Comparison of ENCODE assay signal across 1 cellular context in the genomic region with DNA sequence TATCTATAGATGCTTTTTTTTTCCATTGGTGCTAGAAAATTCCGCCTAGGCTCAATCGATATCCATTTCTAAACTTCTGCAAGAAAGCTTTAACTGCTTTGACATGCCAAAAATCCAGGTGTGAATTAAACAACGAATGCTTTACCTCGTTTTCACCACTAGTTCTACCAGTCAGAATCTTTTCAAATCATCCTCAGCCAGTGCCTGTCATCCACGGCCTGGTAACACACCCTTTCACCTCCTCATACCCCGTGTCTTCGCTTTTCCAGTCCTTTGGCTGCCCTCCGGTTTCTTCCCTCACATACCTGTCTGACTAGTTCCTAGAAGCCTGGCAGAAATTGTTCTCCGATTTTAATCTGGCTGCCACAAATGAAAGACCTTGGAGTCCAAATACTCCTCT.
TF ChIP-seq lines count a peak whose summit lies in the region.

No MANE protein-coding gene starts in this region.

TF ChIP-seq in K562, 482 proteins besides CTCF, POLR2A, EP300 and RAD21:
- TF ChIP-seq ZSCAN29 (IDR thresholded peaks at IDR 0.05), result no peak
- TF ChIP-seq, protein P1, sequence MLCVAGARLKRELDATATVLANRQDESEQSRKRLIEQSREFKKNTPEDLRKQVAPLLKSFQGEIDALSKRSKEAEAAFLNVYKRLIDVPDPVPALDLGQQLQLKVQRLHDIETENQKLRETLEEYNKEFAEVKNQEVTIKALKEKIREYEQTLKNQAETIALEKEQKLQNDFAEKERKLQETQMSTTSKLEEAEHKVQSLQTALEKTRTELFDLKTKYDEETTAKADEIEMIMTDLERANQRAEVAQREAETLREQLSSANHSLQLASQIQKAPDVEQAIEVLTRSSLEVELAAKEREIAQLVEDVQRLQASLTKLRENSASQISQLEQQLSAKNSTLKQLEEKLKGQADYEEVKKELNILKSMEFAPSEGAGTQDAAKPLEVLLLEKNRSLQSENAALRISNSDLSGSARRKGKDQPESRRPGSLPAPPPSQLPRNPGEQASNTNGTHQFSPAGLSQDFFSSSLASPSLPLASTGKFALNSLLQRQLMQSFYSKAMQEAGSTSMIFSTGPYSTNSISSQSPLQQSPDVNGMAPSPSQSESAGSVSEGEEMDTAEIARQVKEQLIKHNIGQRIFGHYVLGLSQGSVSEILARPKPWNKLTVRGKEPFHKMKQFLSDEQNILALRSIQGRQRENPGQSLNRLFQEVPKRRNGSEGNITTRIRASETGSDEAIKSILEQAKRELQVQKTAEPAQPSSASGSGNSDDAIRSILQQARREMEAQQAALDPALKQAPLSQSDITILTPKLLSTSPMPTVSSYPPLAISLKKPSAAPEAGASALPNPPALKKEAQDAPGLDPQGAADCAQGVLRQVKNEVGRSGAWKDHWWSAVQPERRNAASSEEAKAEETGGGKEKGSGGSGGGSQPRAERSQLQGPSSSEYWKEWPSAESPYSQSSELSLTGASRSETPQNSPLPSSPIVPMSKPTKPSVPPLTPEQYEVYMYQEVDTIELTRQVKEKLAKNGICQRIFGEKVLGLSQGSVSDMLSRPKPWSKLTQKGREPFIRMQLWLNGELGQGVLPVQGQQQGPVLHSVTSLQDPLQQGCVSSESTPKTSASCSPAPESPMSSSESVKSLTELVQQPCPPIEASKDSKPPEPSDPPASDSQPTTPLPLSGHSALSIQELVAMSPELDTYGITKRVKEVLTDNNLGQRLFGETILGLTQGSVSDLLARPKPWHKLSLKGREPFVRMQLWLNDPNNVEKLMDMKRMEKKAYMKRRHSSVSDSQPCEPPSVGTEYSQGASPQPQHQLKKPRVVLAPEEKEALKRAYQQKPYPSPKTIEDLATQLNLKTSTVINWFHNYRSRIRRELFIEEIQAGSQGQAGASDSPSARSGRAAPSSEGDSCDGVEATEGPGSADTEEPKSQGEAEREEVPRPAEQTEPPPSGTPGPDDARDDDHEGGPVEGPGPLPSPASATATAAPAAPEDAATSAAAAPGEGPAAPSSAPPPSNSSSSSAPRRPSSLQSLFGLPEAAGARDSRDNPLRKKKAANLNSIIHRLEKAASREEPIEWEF (CRISPR knock-in tag; IDR thresholded peaks at IDR 0.05), result no peak
- TF ChIP-seq, protein P2, sequence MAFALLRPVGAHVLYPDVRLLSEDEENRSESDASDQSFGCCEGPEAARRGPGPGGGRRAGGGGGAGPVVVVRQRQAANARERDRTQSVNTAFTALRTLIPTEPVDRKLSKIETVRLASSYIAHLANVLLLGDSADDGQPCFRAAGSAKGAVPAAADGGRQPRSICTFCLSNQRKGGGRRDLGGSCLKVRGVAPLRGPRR (CRISPR knock-in tag; IDR thresholded peaks at IDR 0.05), result no peak
- no peak for TF ChIP-seq MECOM (CRISPR knock-in tag; IDR thresholded peaks at IDR 0.05)
- no peak for TF ChIP-seq NFIX (CRISPR knock-in tag; IDR thresholded peaks at IDR 0.05; ENCODE audit: low read depth)
- TF ChIP-seq, protein P3, sequence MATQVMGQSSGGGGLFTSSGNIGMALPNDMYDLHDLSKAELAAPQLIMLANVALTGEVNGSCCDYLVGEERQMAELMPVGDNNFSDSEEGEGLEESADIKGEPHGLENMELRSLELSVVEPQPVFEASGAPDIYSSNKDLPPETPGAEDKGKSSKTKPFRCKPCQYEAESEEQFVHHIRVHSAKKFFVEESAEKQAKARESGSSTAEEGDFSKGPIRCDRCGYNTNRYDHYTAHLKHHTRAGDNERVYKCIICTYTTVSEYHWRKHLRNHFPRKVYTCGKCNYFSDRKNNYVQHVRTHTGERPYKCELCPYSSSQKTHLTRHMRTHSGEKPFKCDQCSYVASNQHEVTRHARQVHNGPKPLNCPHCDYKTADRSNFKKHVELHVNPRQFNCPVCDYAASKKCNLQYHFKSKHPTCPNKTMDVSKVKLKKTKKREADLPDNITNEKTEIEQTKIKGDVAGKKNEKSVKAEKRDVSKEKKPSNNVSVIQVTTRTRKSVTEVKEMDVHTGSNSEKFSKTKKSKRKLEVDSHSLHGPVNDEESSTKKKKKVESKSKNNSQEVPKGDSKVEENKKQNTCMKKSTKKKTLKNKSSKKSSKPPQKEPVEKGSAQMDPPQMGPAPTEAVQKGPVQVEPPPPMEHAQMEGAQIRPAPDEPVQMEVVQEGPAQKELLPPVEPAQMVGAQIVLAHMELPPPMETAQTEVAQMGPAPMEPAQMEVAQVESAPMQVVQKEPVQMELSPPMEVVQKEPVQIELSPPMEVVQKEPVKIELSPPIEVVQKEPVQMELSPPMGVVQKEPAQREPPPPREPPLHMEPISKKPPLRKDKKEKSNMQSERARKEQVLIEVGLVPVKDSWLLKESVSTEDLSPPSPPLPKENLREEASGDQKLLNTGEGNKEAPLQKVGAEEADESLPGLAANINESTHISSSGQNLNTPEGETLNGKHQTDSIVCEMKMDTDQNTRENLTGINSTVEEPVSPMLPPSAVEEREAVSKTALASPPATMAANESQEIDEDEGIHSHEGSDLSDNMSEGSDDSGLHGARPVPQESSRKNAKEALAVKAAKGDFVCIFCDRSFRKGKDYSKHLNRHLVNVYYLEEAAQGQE (CRISPR knock-in tag; IDR thresholded peaks at IDR 0.05; ENCODE audit: low read depth), result no peak
- no peak for TF ChIP-seq ZNF57 (CRISPR knock-in tag; IDR thresholded peaks at IDR 0.05)
- no peak for TF ChIP-seq XRCC3 (IDR thresholded peaks at IDR 0.05)
- TF ChIP-seq MAZ (CRISPR knock-in tag; conservative IDR thresholded peaks at IDR 0.05 in 1 of 2, IDR thresholded peaks at IDR 0.05 in 1 of 2), result no peak
- TF ChIP-seq, protein P4, sequence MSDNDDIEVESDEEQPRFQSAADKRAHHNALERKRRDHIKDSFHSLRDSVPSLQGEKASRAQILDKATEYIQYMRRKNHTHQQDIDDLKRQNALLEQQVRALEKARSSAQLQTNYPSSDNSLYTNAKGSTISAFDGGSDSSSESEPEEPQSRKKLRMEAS (CRISPR knock-in tag; IDR thresholded peaks at IDR 0.05), result no peak
- TF ChIP-seq, protein P5, sequence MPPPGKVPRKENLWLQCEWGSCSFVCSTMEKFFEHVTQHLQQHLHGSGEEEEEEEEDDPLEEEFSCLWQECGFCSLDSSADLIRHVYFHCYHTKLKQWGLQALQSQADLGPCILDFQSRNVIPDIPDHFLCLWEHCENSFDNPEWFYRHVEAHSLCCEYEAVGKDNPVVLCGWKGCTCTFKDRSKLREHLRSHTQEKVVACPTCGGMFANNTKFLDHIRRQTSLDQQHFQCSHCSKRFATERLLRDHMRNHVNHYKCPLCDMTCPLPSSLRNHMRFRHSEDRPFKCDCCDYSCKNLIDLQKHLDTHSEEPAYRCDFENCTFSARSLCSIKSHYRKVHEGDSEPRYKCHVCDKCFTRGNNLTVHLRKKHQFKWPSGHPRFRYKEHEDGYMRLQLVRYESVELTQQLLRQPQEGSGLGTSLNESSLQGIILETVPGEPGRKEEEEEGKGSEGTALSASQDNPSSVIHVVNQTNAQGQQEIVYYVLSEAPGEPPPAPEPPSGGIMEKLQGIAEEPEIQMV (tag; conservative IDR thresholded peaks at IDR 0.05; ENCODE audit: low read depth), result no peak
- TF ChIP-seq, protein P6, sequence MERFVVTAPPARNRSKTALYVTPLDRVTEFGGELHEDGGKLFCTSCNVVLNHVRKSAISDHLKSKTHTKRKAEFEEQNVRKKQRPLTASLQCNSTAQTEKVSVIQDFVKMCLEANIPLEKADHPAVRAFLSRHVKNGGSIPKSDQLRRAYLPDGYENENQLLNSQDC (CRISPR knock-in tag; IDR thresholded peaks at IDR 0.05), result no peak
- no peak for TF ChIP-seq CHD2 (IDR thresholded peaks at IDR 0.05; ENCODE audit: low read depth, low read length)
- TF ChIP-seq ZNF384 (IDR thresholded peaks at IDR 0.05; ENCODE audit: low read depth, low read length), result no peak
- TF ChIP-seq RBFOX2 (IDR thresholded peaks at IDR 0.05; ENCODE audit: low read depth, low read length), result no peak
- TF ChIP-seq, protein P7, sequence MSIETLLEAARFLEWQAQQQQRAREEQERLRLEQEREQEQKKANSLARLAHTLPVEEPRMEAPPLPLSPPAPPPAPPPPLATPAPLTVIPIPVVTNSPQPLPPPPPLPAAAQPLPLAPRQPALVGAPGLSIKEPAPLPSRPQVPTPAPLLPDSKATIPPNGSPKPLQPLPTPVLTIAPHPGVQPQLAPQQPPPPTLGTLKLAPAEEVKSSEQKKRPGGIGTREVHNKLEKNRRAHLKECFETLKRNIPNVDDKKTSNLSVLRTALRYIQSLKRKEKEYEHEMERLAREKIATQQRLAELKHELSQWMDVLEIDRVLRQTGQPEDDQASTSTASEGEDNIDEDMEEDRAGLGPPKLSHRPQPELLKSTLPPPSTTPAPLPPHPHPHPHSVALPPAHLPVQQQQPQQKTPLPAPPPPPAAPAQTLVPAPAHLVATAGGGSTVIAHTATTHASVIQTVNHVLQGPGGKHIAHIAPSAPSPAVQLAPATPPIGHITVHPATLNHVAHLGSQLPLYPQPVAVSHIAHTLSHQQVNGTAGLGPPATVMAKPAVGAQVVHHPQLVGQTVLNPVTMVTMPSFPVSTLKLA (conservative IDR thresholded peaks at IDR 0.05), result no peak
- TF ChIP-seq, protein P8, sequence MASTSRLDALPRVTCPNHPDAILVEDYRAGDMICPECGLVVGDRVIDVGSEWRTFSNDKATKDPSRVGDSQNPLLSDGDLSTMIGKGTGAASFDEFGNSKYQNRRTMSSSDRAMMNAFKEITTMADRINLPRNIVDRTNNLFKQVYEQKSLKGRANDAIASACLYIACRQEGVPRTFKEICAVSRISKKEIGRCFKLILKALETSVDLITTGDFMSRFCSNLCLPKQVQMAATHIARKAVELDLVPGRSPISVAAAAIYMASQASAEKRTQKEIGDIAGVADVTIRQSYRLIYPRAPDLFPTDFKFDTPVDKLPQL (IDR thresholded peaks at IDR 0.05; ENCODE audit: extremely low read depth, insufficient read length), result no peak
- TF ChIP-seq RAD51 (IDR thresholded peaks at IDR 0.05; ENCODE audit: borderline replicate concordance, low read depth), result no peak
- no peak for TF ChIP-seq BCOR (IDR thresholded peaks at IDR 0.05)
TF ChIP-seq in K562: peak in this region for 0.
